In genomic region chr10:70912556-70912955, GRCh38 we compare ENCODE assay signal across 15 cellular contexts. TPM values are rescaled to one million over a fixed set of nuclear protein-coding genes. Genes with fewer than 3 reads are reported as not detected.
DNase-seq lines count a peak whose midpoint lies in the region; ATAC-seq and TF ChIP-seq lines count a peak whose summit lies in the region.
"Had no signal": no experiment of that assay in that cellular context is flagged by ENCODE, and none has a peak within 500 bp of the region (broad histone marks: within the 10 kb centered on the region; RNA-seq: fewer than 3 reads in every experiment).

No MANE protein-coding gene starts in this region.

- TF ChIP-seq CTCF in CD14-positive monocyte (IDR thresholded peaks at IDR 0.05) (no peak), lower lobe of right lung (IDR thresholded peaks at IDR 0.05) (no peak), upper lobe of right lung (IDR thresholded peaks at IDR 0.05) (no peak)

- H3K9me3 ChIP-seq in lower lobe of right lung (no peaks in the 10 kb centered on the region), upper lobe of right lung (no peaks in the 10 kb centered on the region)

- H3K4me1 Mint-ChIP-seq in CD14-positive monocyte: peaks cover 4% of the 10 kb centered on the region
- H3K4me1 Mint-ChIP-seq: CD4-positive, alpha-beta memory T cell had no signal

- no peaks in the 10 kb centered on the region for H3K36me3 Mint-ChIP-seq in CD14-positive monocyte
- H3K36me3 Mint-ChIP-seq: CD4-positive, alpha-beta memory T cell had no signal

- DNase-seq in Right ventricle myocardium inferior (ENCODE audit: missing footprints) (peak; percentile 37), cardiac septum (ENCODE audit: low spot score) (no peak), CD14-positive monocyte (ENCODE audit: low spot score) (peak; percentile 10), lower lobe of right lung (peak; percentile 20), upper lobe of right lung (peak; percentile 33), GOT3 (lab: John Stamatoyannopoulos, UW) (no peak)
- DNase-seq: 8988T; AML-193; CD4-positive, alpha-beta memory T cell; DMS79; HCEC 1CT; HFFc6 had no signal

- no peaks in the 10 kb centered on the region for H3K4me1 ChIP-seq in lower lobe of right lung
- H3K4me1 ChIP-seq in upper lobe of right lung: no peaks in the 10 kb centered on the region

- no peaks in the 10 kb centered on the region for H3K36me3 ChIP-seq in lower lobe of right lung
- H3K36me3 ChIP-seq in upper lobe of right lung: no peaks in the 10 kb centered on the region
- H3K36me3 ChIP-seq: BLaER1 treated with 17β-estradiol and CSF1 and Interleukin-3, amounts not matched to agents 10 nM and 100 nM had no signal

- no peak overlapping the region for H3K4me3 Mint-ChIP-seq in CD14-positive monocyte
- H3K4me3 Mint-ChIP-seq: CD4-positive, alpha-beta memory T cell; HFFc6 had no signal

- intact Hi-C loops in Right ventricle myocardium inferior (cut with DNase I): no loop called here
- intact Hi-C loops in cardiac septum (cut with DNase I): no loop called here
- intact Hi-C loops in CD14-positive monocyte (cut with micrococcal nuclease): no loop called here
- intact Hi-C loops in lower lobe of right lung (cut with DNase I): no loop called here
- intact Hi-C loops in upper lobe of right lung (cut with DNase I): no loop called here

- H3K4me3 ChIP-seq in lower lobe of right lung (no peak overlapping the region), upper lobe of right lung (no peak overlapping the region)
- H3K4me3 ChIP-seq: BLaER1 treated with 17β-estradiol and CSF1 and Interleukin-3, amounts not matched to agents 10 nM and 100 nM; GM12878 had no signal

- ATAC-seq in Right ventricle myocardium inferior: no peak
- no peak for ATAC-seq in lower lobe of right lung
- ATAC-seq in upper lobe of right lung: no peak
- no peak for ATAC-seq in GM21529 (IDR thresholded peaks at IDR 0.05; ENCODE audit: unreplicated experiment)
- ATAC-seq: GM12878 had no signal

- H3K27me3 Mint-ChIP-seq in CD14-positive monocyte (ENCODE audit: low read depth in 3 of 3): peaks cover 7 to 12% (median 9%) of the 10 kb centered on the region in 3 donors

- peaks cover 2 to 10% (median 5%) of the 10 kb centered on the region in 7 donors for H3K9me3 Mint-ChIP-seq in CD14-positive monocyte
- H3K9me3 Mint-ChIP-seq: HFFc6 had no signal

- H3K27ac Mint-ChIP-seq in CD14-positive monocyte: no peak overlapping the region
- H3K27ac Mint-ChIP-seq: HFFc6 had no signal

- H3K27me3 ChIP-seq in lower lobe of right lung (ENCODE audit: low read depth) (peaks cover 7% of the 10 kb centered on the region), upper lobe of right lung (no peaks in the 10 kb centered on the region)
- H3K27me3 ChIP-seq: BLaER1 treated with 17β-estradiol and CSF1 and Interleukin-3, amounts not matched to agents 10 nM and 100 nM had no signal

- H3K27ac ChIP-seq in lower lobe of right lung: no peak overlapping the region
- H3K27ac ChIP-seq in upper lobe of right lung: no peak overlapping the region
- H3K27ac ChIP-seq: BLaER1 treated with 17β-estradiol and CSF1 and Interleukin-3, amounts not matched to agents 10 nM and 100 nM had no signal

RNA-seq across cellular contexts. Expression of gene PCBD1, which starts 24.2 kb away (rescaled TPM):
- total RNA-seq in Right ventricle myocardium inferior (155 TPM), cardiac septum (121 TPM), lower lobe of right lung (118 TPM), upper lobe of right lung (117 TPM)
- polyA plus RNA-seq in CD14-positive monocyte: 10 to 100 TPM; 21.3 to 28.3 TPM

Comparison
In these comparisons a context has a peak if more than half of its experiments do, and no peak if none do; other contexts are left out.
1. DNase-seq: peak in Right ventricle myocardium inferior (single experiment), CD14-positive monocyte (single experiment), lower lobe of right lung (single experiment) and upper lobe of right lung (single experiment); none in cardiac septum (single experiment) and GOT3 (single experiment).